ENCODE assay signal across 29 cellular contexts in the genomic region with DNA sequence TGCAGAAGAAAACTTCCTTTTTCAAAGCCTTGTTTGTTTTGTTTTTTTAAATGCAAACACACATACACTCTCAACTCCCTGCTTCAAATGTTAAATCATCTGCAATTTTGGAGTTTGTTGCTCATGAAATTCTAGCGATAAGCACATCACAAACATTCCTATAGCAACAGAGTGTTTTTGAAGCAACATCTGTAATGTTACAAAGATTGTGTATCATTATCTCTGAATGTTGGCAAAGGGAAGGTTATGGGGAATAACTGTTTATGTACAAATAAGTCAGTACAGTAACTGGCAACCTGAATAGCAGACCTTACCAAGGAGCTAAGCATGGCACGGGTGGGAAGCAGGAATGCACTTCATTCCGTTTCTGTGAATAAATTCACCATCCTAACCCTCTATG.
DNase-seq lines count a peak whose midpoint lies in the region; ATAC-seq, FAIRE-seq and TF ChIP-seq lines count a peak whose summit lies in the region.
"Had no signal": no experiment of that assay in that cellular context is flagged by ENCODE, and none has a peak within 500 bp of the region (broad histone marks: within the 10 kb centered on the region; RNA-seq: fewer than 3 reads in every experiment).

No MANE protein-coding gene starts in this region.

- POLR2A ChIA-PET in Panc1 (lab: Charles Lee) = interaction anchor here (0.8 kb wide), 1 partner anchor 9 kb away, joined by 3 read pairs; no protein-coding TSS in a partner anchor

- H3K36me3 ChIP-seq in Panc1 (ENCODE audit: control insufficient read depth, insufficient read depth, low read length) = no peaks in the 10 kb centered on the region
- no peaks in the 10 kb centered on the region for H3K36me3 ChIP-seq in kidney (ENCODE audit: control insufficient read depth in 1 of 2, insufficient read depth in 2 of 2, low read length in 2 of 2)

- ATAC-seq in Panc1 (no peak), GM19328 (IDR thresholded peaks at IDR 0.05; ENCODE audit: unreplicated experiment) (no peak)
- ATAC-seq: A549; CD8-positive, alpha-beta T cell; GM12878 had no signal

- H3K9me3 ChIP-seq in Panc1 (ENCODE audit: control insufficient read depth, insufficient read depth, low read depth, low read length) = no peaks in the 10 kb centered on the region
- no peaks in the 10 kb centered on the region for H3K9me3 ChIP-seq in kidney (ENCODE audit: control insufficient read depth in 1 of 2, low read length in 2 of 2)
- H3K9me3 ChIP-seq: A549, Caco-2 had no signal

- DNase-seq in H54 (ENCODE audit: insufficient read length, low spot score) (no peak), Panc1 (ENCODE audit: low read depth, low spot score) (no peak), kidney (peak; percentile 7), globus pallidus (ENCODE audit: low spot score) (no peak), foreskin melanocyte (no peak)
- DNase-seq: AML-193; C1 segment of cervical spinal cord; Caco-2; CD8-positive, alpha-beta T cell; DMS79; EL; GDM1; GOT3; HCEC 1CT; MM.1S; NCI-H1092; NCI-H1436; NCI-H187; NCI-H2081 treated with DMSO at 0.1 percent for 48 hours; NCI-H2171; NCI-H226; NCI-H510A; SHP77 treated with DMSO at 0.1 percent for 48 hours had no signal

- TF ChIP-seq CTCF in Panc1 (IDR thresholded peaks at IDR 0.05) (no peak), kidney (IDR thresholded peaks at IDR 0.05; ENCODE audit: borderline replicate concordance, extremely low read depth, insufficient read depth) (no peak)

- FAIRE-seq in H54 (lab: Jason Lieb, UNC) (peak; percentile 15), endometrium (lab: Jason Lieb, UNC) (peak; percentile 23), kidney (lab: Jason Lieb, UNC) (no peak)
- FAIRE-seq: A549, GM12878 had no signal

- CTCF ChIA-PET in Panc1 (lab: Charles Lee) = no interaction called here

- intact Hi-C loops in Panc1 (cut with micrococcal nuclease; ENCODE audit: unreplicated experiment) = no loop called here
- intact Hi-C loops in kidney (cut with DNase I) = no loop called here

- H3K27ac ChIP-seq in Panc1 (ENCODE audit: low read length) (peak overlapping the region; percentile 18; the same call in 1 of the 2 replicates), kidney (ENCODE audit: low read depth in 2 of 2, low read length in 2 of 2) (no peak overlapping the region)
- H3K27ac ChIP-seq: A549, KMS-11, SK-N-MC had no signal

- TF ChIP-seq POLR2A in H54 (IDR thresholded peaks at IDR 0.05; ENCODE audit: low read depth, low read length) = no peak

- H3K4me1 ChIP-seq in Panc1 (ENCODE audit: control insufficient read depth, insufficient read depth, low read length) (peaks cover 43% of the 10 kb centered on the region), kidney (ENCODE audit: control insufficient read depth in 1 of 2, insufficient read depth in 1 of 2, low read depth in 1 of 2, low read length in 2 of 2) (peaks cover 0 to 5% of the 10 kb centered on the region in 2 donors)
- H3K4me1 ChIP-seq: Caco-2 had no signal

- in situ Hi-C loops in Panc1 (cut with HindIII; ENCODE audit: low pct_unique_long_range_greater_than_20kb, low sequenced_read_pairs) = no loop called here

- BruUV-seq in Panc1 (replicated peaks; lab: Mats Ljungman, UMichigan) = no TSS peak

- H3K4me3 ChIP-seq in Panc1 (ENCODE audit: low read depth in 2 of 2, low read length in 2 of 2) (no peak overlapping the region), kidney (ENCODE audit: low read length in 2 of 2) (no peak overlapping the region)
- H3K4me3 ChIP-seq: A549, GM12878, SK-N-MC had no signal

- H3K27me3 ChIP-seq in Panc1 (ENCODE audit: control insufficient read depth, insufficient read depth, low read length) = no peaks in the 10 kb centered on the region

- no peak overlapping the region for H3K9ac ChIP-seq in kidney (ENCODE audit: low read length in 2 of 2)
- H3K9ac ChIP-seq: KMS-11 had no signal
